Comparison of ENCODE assay signal across 32 cellular contexts in genomic region chr4:76267811-76268210, GRCh38.
"Had no signal": no experiment of that assay in that cellular context is flagged by ENCODE, and none has a peak within 500 bp of the region (broad histone marks: within the 10 kb centered on the region; RNA-seq: fewer than 3 reads in every experiment).

No MANE protein-coding gene starts in this region.

- ATAC-seq: activated naive CD4-positive, alpha-beta T cell treated with anti-CD3 and anti-CD28 coated beads, Interleukin-2, amount 50 U/mL, for 72 hours; activated naive CD8-positive, alpha-beta T cell treated with anti-CD3 and anti-CD28 coated beads, Interleukin-2, amount 50 U/mL, for 24 hours; activated T-cell treated with anti-CD3 and anti-CD28 coated beads, Interleukin-2, amount 50 U/mL, for 4 hours; activated T-cell treated with anti-CD3 and anti-CD28 coated beads, Interleukin-2, amount 50 U/mL, for 72 hours; activated T-helper 17 cell treated with anti-CD3 and anti-CD28 coated beads, Interleukin-2, amount 50 U/mL, for 72 hours; body of pancreas had no signal

- H3K27ac ChIP-seq: ascending aorta, body of pancreas, brain microvascular endothelial cell, breast epithelium, cardiac muscle cell had no signal

- H3K4me3 ChIP-seq: adrenal gland, ascending aorta, body of pancreas, breast epithelium, cardiac muscle cell had no signal

- H3K9me3 ChIP-seq: adrenal gland, ascending aorta, body of pancreas, breast epithelium had no signal

- H3K36me3 ChIP-seq: adrenal gland, ascending aorta, brain microvascular endothelial cell, breast epithelium, cardiac muscle cell had no signal

- DNase-seq: activated effector memory CD4-positive, alpha-beta T cell treated with anti-CD3 and anti-CD28 coated beads, Interleukin-2, amount 50 U/mL, for 16 hours; activated effector memory CD4-positive, alpha-beta T cell treated with Interleukin-2 at 50 U/mL for 16 hours; activated gamma-delta T cell; activated gamma-delta T cell treated with Interleukin-2 at 50 U/mL for 16 hours; activated naive CD4-positive, alpha-beta T cell; activated naive CD4-positive, alpha-beta T cell treated with anti-CD3 and anti-CD28 coated beads for 36 hours; activated naive CD4-positive, alpha-beta T cell treated with anti-CD3 and anti-CD28 coated beads, Interleukin-2, amount 10 ng/mL, durations not matched to agents 7 days and 5 days; activated naive CD4-positive, alpha-beta T cell treated with anti-CD3 and anti-CD28 coated beads, Interleukin-2, amount 50 U/mL, for 16 hours; activated naive CD4-positive, alpha-beta T cell treated with Interleukin-2 at 50 U/mL for 16 hours; activated naive CD8-positive, alpha-beta T cell treated with anti-CD3 and anti-CD28 coated beads for 36 hours; activated naive CD8-positive, alpha-beta T cell treated with anti-CD3 and anti-CD28 coated beads, Interleukin-2, amount 10 ng/mL, durations not matched to agents 7 days and 5 days; activated naive CD8-positive, alpha-beta T cell treated with anti-CD3 and anti-CD28 coated beads, Interleukin-2, amount 50 U/mL, for 24 hours; activated T-cell treated with anti-CD3 and anti-CD28 coated beads, Interleukin-2, amount 50 U/mL, for 1 hour; activated T-cell treated with anti-CD3 and anti-CD28 coated beads, Interleukin-2, amount 50 U/mL, for 24 hours; activated T-cell treated with anti-CD3 and anti-CD28 coated beads, Interleukin-2, amount 50 U/mL, for 4 hours; activated T-cell treated with anti-CD3 and anti-CD28 coated beads, Interleukin-2, amount 50 U/mL, for 48 hours; activated T-cell treated with anti-CD3 and anti-CD28 coated beads, Interleukin-2, amount 50 U/mL, for 72 hours; adrenal gland; amniotic stem cell; amygdala; anterior cingulate cortex; aorta; body of pancreas; brain microvascular endothelial cell; caudate nucleus; central memory CD4-positive, alpha-beta T cell; cerebellar nuclear complex had no signal
